ENCODE assay signal across 1 cellular context in genomic region chr14:94056579-94057308, GRCh38.
TF ChIP-seq lines count a peak whose summit lies in the region.

No MANE protein-coding gene starts in this region.

TF ChIP-seq in GM12878, 131 proteins besides CTCF, POLR2A, EP300 and RAD21 (continued from another document):
- TF ChIP-seq RUNX3 (IDR thresholded peaks at IDR 0.05; ENCODE audit: low read length) (peak; percentile 93), TCF3 (IDR thresholded peaks at IDR 0.05; ENCODE audit: borderline replicate concordance, insufficient read depth, low read depth, low read length) (peak; percentile 64; the same call in 1 of the 2 replicates), MTA3 (IDR thresholded peaks at IDR 0.05; ENCODE audit: borderline replicate concordance, low read length) (no peak), MLLT1 (IDR thresholded peaks at IDR 0.05) (no peak)
